Comparison of ENCODE assay signal across 28 cellular contexts in the genomic region with DNA sequence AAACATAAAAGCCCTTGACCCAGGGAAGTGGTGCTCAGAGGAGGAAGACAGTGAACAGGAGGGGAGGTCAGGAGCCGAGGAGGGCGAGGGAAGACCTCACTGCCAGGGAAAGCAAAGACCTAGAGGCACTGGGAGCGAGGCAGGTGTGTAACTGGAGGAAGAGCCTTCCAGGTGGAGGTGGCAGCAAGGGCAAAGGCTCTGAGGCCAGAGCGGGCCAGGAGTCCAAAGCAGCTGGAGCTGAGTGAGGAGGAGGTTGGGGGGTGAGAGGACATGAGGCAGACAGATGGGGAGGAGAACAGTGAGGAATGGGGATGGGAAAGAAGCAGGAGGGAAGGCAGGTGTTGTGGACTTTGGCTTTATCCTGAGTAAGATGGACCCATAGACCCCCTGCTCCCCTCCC. TPM values are rescaled to one million over a fixed set of nuclear protein-coding genes. Genes with fewer than 3 reads are reported as not detected.
"Had no signal": no experiment of that assay in that cellular context is flagged by ENCODE, and none has a peak within 500 bp of the region (broad histone marks: within the 10 kb centered on the region; RNA-seq: fewer than 3 reads in every experiment).

No MANE protein-coding gene starts in this region.

- H3K4me3 ChIP-seq: coronary artery, heart left ventricle, mucosa of descending colon, pancreas, spleen, tibial artery, upper lobe of left lung, uterus had no signal

- H3K4me1 ChIP-seq: uterus had no signal

- H3K9me3 ChIP-seq: heart left ventricle, mucosa of descending colon, pancreas, spleen, tibial artery, upper lobe of left lung, uterus had no signal

- H3K36me3 ChIP-seq: pancreas, uterus had no signal

- DNase-seq: effector CD8-positive, alpha-beta T cell; heart left ventricle; hippocampal formation; mammary epithelial cell; mucosa of descending colon; naive thymus-derived CD8-positive, alpha-beta T cell; nucleus accumbens; pancreas; right cardiac atrium; spleen; stimulated activated CD4-positive, alpha-beta T cell treated with anti-CD3 and anti-CD28 coated beads, Interleukin-15, amount 100 ng/mL, for 24 hours; stimulated activated CD4-positive, alpha-beta T cell treated with anti-CD3 and anti-CD28 coated beads, Interleukin-1b, Interleukin-23, amount 100 ng/mL, for 48 hours; stimulated activated CD4-positive, alpha-beta T cell treated with anti-CD3 and anti-CD28 coated beads, Interleukin-4, amount 100 ng/mL, for 24 hours; tibial artery; upper lobe of left lung; uterus had no signal

- H3K27ac ChIP-seq: coronary artery, heart left ventricle, pancreas, spleen, tibial artery, upper lobe of left lung, uterus had no signal

RNA-seq across cellular contexts. Expression of a gene that starts 3.7 kb away (rescaled TPM):
- total RNA-seq: dermis microvascular lymphatic vessel endothelial cell; fibroblast of lung; frontal cortex; glomerular endothelial cell; heart left ventricle; kidney epithelial cell; left lobe of liver; mucosa of descending colon; naive thymus-derived CD8-positive, alpha-beta T cell; pancreas; progenitor cell of endocrine pancreas; right cardiac atrium; spleen; temporal lobe; upper lobe of left lung had no signal
- polyA plus RNA-seq: heart left ventricle; naive thymus-derived CD8-positive, alpha-beta T cell; neural cell; right cardiac atrium had no signal

RNA-seq across cellular contexts. Expression of a gene that starts 28.4 kb away (rescaled TPM):
- total RNA-seq: kidney epithelial cell, temporal lobe had no signal

RNA-seq across cellular contexts. Expression of a gene that starts 34.4 kb away (rescaled TPM):
- total RNA-seq: dermis microvascular lymphatic vessel endothelial cell, esophagus mucosa, fibroblast of lung, frontal cortex, glomerular endothelial cell, kidney epithelial cell, lower leg skin, mammary epithelial cell, progenitor cell of endocrine pancreas, right cardiac atrium, temporal lobe, uterus had no signal
- polyA plus RNA-seq: fibroblast of lung, heart left ventricle, mammary epithelial cell, neural cell, right cardiac atrium had no signal
